21 cellular contexts compared by ENCODE assay signal in the genomic region with DNA sequence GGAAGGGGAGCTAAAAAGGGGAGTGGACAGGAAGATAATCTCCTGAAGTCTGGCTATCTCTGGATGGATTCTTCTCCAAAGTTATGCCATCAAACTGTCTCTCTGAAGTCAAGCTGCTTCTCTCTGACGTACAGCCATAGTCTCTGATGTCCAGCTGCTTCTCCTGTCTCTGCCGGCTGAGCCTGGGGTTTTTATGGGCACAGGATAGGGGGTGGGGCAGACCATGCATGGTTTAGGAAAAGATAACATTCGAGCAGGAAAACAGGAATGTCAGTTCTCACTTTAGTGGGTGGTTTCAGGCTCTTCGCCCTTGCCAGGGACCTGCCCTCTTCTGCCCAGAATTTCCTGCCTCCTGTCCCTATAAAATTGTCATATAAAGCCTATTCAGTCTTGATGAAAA.
DNase-seq lines count a peak whose midpoint lies in the region; ATAC-seq, FAIRE-seq and TF ChIP-seq lines count a peak whose summit lies in the region.
"Had no signal": no experiment of that assay in that cellular context is flagged by ENCODE, and none has a peak within 500 bp of the region (broad histone marks: within the 10 kb centered on the region; RNA-seq: fewer than 3 reads in every experiment).

No MANE protein-coding gene starts in this region.

- H3K4me1 Mint-ChIP-seq in astrocyte (ENCODE audit: low read depth, unreplicated experiment), result no peaks in the 10 kb centered on the region
- H3K4me1 Mint-ChIP-seq: CD4-positive, alpha-beta memory T cell; GM23338 had no signal

- no peak overlapping the region for H3K9ac ChIP-seq in astrocyte (ENCODE audit: low read length)

- H2AFZ ChIP-seq in astrocyte (ENCODE audit: low read depth, low read length), result peak overlapping the region; percentile 8
- H2AFZ ChIP-seq: GM23338 had no signal

- no peaks in the 10 kb centered on the region for H4K20me1 ChIP-seq in astrocyte (ENCODE audit: insufficient read depth, low read length)

- H3K4me2 ChIP-seq in astrocyte (ENCODE audit: low read length), result no peak overlapping the region
- H3K4me2 ChIP-seq: A549, GM23338 had no signal

- H3K27ac ChIP-seq in HEK293 (ENCODE audit: extremely low read depth, low read depth, low read length) (no peak overlapping the region), astrocyte (ENCODE audit: low read depth, low read length) (no peak overlapping the region), WERI-Rb-1 (no peak overlapping the region)
- H3K27ac ChIP-seq: A549 had no signal

- TF ChIP-seq CTCF in HEK293 (tag by site-specific recombination; IDR thresholded peaks at IDR 0.05) (no peak), astrocyte (IDR thresholded peaks at IDR 0.05; ENCODE audit: insufficient read depth, low read depth, low read length) (no peak), WERI-Rb-1 (IDR thresholded peaks at IDR 0.05; ENCODE audit: low read depth, low read length) (no peak), BE2C (IDR thresholded peaks at IDR 0.05; ENCODE audit: low read depth, low read length) (no peak)

- POLR2A ChIA-PET in HEK293 (lab: Yijun Ruan, JAX), result no interaction called here

- DNase-seq in astrocyte (ENCODE audit: low read depth), result no peak
- peak; percentile 54 for DNase-seq in islet precursor cell
- DNase-seq in WERI-Rb-1, result no peak
- no peak for DNase-seq in BE2C
- DNase-seq: 8988T; ACHN; AML-193; C1 segment of cervical spinal cord; Calu3; CD4-positive, alpha-beta memory T cell; COR-L47; DMS79; EL; GDM1 had no signal

- H3K27ac Mint-ChIP-seq in astrocyte (ENCODE audit: unreplicated experiment), result no peak overlapping the region
- H3K27ac Mint-ChIP-seq: CD4-positive, alpha-beta memory T cell; GM23338 had no signal

- peaks cover 3% of the 10 kb centered on the region for H3K9me3 Mint-ChIP-seq in astrocyte (ENCODE audit: unreplicated experiment)

- no peak overlapping the region for H3K4me3 Mint-ChIP-seq in astrocyte (ENCODE audit: unreplicated experiment)
- H3K4me3 Mint-ChIP-seq: CD4-positive, alpha-beta memory T cell; GM23338 had no signal

- H3K79me2 ChIP-seq in astrocyte (ENCODE audit: insufficient read depth, low read length), result no peaks in the 10 kb centered on the region

- no peaks in the 10 kb centered on the region for H3K27me3 Mint-ChIP-seq in astrocyte (ENCODE audit: low read depth, unreplicated experiment)
- H3K27me3 Mint-ChIP-seq: CD4-positive, alpha-beta memory T cell had no signal

- no peak for ATAC-seq in HG03175 (IDR thresholded peaks at IDR 0.05; ENCODE audit: unreplicated experiment)
- ATAC-seq: A549, GM12878, GM23338 had no signal

- H3K4me1 ChIP-seq in HEK293 (ENCODE audit: control insufficient read depth, insufficient read depth, low read length) (no peaks in the 10 kb centered on the region), astrocyte (ENCODE audit: insufficient read depth, low read length) (no peaks in the 10 kb centered on the region), BE2C (no peaks in the 10 kb centered on the region; the same call in 1 of the 2 replicates)
- H3K4me1 ChIP-seq: A549, HAP-1 had no signal

- H3K36me3 ChIP-seq in HEK293 (ENCODE audit: control insufficient read depth in 2 of 2, insufficient read depth in 1 of 2, low read length in 2 of 2) (no peaks in the 10 kb centered on the region), astrocyte (ENCODE audit: insufficient read depth, low read length) (no peaks in the 10 kb centered on the region), WERI-Rb-1 (no peaks in the 10 kb centered on the region), BE2C (no peaks in the 10 kb centered on the region)
- H3K36me3 ChIP-seq: HAP-1 had no signal

- CTCF ChIA-PET in HEK293 (lab: Yijun Ruan, JAX), result no interaction called here

- FAIRE-seq in astrocyte (lab: Jason Lieb, UNC), result no peak
- FAIRE-seq: A549, GM12878, H54 had no signal

- no peaks in the 10 kb centered on the region for H3K27me3 ChIP-seq in astrocyte (ENCODE audit: insufficient read depth, low read length)
- H3K27me3 ChIP-seq in WERI-Rb-1 (ENCODE audit: insufficient read depth, low read depth, severe bottlenecking), result no peaks in the 10 kb centered on the region
- H3K27me3 ChIP-seq in BE2C, result no peaks in the 10 kb centered on the region

- no peaks in the 10 kb centered on the region for H3K36me3 Mint-ChIP-seq in astrocyte (ENCODE audit: low read depth, unreplicated experiment)
- H3K36me3 Mint-ChIP-seq: CD4-positive, alpha-beta memory T cell had no signal

- H3K4me3 ChIP-seq in HEK293 (ENCODE audit: low read depth, low read length) (no peak overlapping the region), astrocyte (ENCODE audit: insufficient read depth, low read depth, low read length) (no peak overlapping the region), WERI-Rb-1 (ENCODE audit: low read depth, low read length) (no peak overlapping the region), BE2C (ENCODE audit: low read depth, low read length) (no peak overlapping the region)
- H3K4me3 ChIP-seq: A549, GM12878, GM23338, HAP-1 had no signal

- H3K9me3 ChIP-seq in HEK293 (ENCODE audit: control insufficient read depth, insufficient read depth, low read depth, low read length), result no peaks in the 10 kb centered on the region
- H3K9me3 ChIP-seq in astrocyte (ENCODE audit: insufficient read depth, low read depth, low read length), result peaks cover 5% of the 10 kb centered on the region
- no peaks in the 10 kb centered on the region for H3K9me3 ChIP-seq in WERI-Rb-1 (ENCODE audit: severe bottlenecking)
- no peaks in the 10 kb centered on the region for H3K9me3 ChIP-seq in BE2C
- H3K9me3 ChIP-seq: A549, HAP-1 had no signal

TF ChIP-seq in HEK293, 187 proteins besides CTCF, POLR2A, EP300 and RAD21:
- no peak for TF ChIP-seq GLIS2 (tag by site-specific recombination; IDR thresholded peaks at IDR 0.05)
- TF ChIP-seq TRIM28 (IDR thresholded peaks at IDR 0.05; ENCODE audit: borderline replicate concordance, low read length), result peak; percentile 57; the same call in 1 of the 2 replicates
